In genomic region chrX:133190877-133191738, GRCh38 we compare ENCODE assay signal across 1 cellular context.
TF ChIP-seq lines count a peak whose summit lies in the region.

No MANE protein-coding gene starts in this region.

TF ChIP-seq in HCT116, 20 proteins besides CTCF, POLR2A, EP300 and RAD21 (continued from another document):
- TF ChIP-seq FOSL1 (IDR thresholded peaks at IDR 0.05; ENCODE audit: low read depth) (no peak), ELF1 (IDR thresholded peaks at IDR 0.05; ENCODE audit: borderline replicate concordance, low read depth) (no peak), SRF (IDR thresholded peaks at IDR 0.05; ENCODE audit: low read depth) (no peak), MAX (IDR thresholded peaks at IDR 0.05) (no peak)
